10 cellular contexts compared by ENCODE assay signal in the genomic region with DNA sequence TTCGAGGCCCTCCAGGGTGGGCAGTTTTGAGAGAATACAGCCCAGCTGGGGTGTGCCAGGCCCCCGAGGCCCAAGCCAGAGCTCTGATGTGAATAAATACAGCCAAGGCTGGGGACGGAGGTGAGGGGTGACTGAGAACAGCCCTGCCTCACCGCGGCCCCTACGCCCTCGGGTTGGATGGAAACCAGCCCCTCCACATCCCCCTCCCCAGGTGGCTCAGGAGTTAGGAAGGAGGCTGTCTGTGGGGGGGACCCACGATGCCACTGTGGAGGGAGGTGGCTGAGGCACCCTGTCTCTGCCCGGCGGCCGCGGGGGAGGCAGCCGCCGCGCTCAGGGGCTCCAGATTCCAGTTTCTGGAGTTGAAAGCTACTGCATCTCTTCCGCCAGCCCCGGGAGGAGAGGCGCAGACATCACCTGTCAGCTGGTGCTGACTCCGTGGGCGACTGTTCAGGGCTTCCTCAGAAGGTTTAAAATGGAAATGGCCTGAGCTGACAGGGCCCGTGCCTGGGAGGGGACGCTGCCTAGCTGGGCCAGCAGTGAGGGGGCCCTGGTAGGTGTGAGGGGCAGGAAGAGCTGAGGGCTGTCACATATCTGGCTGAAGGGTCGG. TPM values are rescaled to one million over a fixed set of nuclear protein-coding genes. Genes with fewer than 3 reads are reported as not detected.
DNase-seq lines count a peak whose midpoint lies in the region; ATAC-seq, FAIRE-seq and TF ChIP-seq lines count a peak whose summit lies in the region.
"Had no signal": no experiment of that assay in that cellular context is flagged by ENCODE, and none has a peak within 500 bp of the region (broad histone marks: within the 10 kb centered on the region; RNA-seq: fewer than 3 reads in every experiment).

No MANE protein-coding gene starts in this region.

- H3K27me3 Mint-ChIP-seq in type B pancreatic cell (peaks cover 52% of the 10 kb centered on the region), Caco-2 (ENCODE audit: insufficient read depth, unreplicated experiment) (peaks cover 11% of the 10 kb centered on the region)

- no peak for TF ChIP-seq CTCF in type B pancreatic cell (conservative IDR thresholded peaks at IDR 0.05)
- TF ChIP-seq CTCF in Caco-2 (IDR thresholded peaks at IDR 0.05; ENCODE audit: insufficient read depth in 1 of 2, low read depth in 1 of 2, low read length in 1 of 2, severe bottlenecking in 1 of 2, unreplicated experiment in 1 of 2) = no peak

- peak overlapping the region; percentile 13 for H3K9ac ChIP-seq in muscle layer of colon (ENCODE audit: low read length)

- intact Hi-C loops in Right ventricle myocardium superior (cut with DNase I) (no loop called here), Right ventricle myocardium inferior (cut with DNase I) (no loop called here), Caco-2 (cut with micrococcal nuclease; ENCODE audit: unreplicated experiment) (no loop called here)

- H3K9me3 ChIP-seq in muscle layer of colon (ENCODE audit: low read length) (no peaks in the 10 kb centered on the region), Caco-2 (no peaks in the 10 kb centered on the region)
- H3K9me3 ChIP-seq: lower lobe of right lung had no signal

- H3K27ac Mint-ChIP-seq in type B pancreatic cell (no peak overlapping the region), Caco-2 (ENCODE audit: unreplicated experiment) (no peak overlapping the region)

- CTCF ChIA-PET in Caco-2 (lab: Charles Lee) = no interaction called here

- H3K4me1 Mint-ChIP-seq in type B pancreatic cell (ENCODE audit: unreplicated experiment) (peaks cover 17% of the 10 kb centered on the region), Caco-2 (ENCODE audit: low read depth, unreplicated experiment) (peaks cover 7% of the 10 kb centered on the region)

- H3K4me3 ChIP-seq in muscle layer of colon (ENCODE audit: low read depth in 1 of 2, low read length in 2 of 2) = peak overlapping the region; percentile 50 to 65
- no peak overlapping the region for H3K4me3 ChIP-seq in Caco-2 (ENCODE audit: low read depth, low read length)

- peaks cover 0 to 8% of the 10 kb centered on the region in 2 donors for H3K27me3 ChIP-seq in muscle layer of colon (ENCODE audit: control insufficient read depth in 1 of 2, insufficient read depth in 2 of 2, low read length in 2 of 2)
- no peaks in the 10 kb centered on the region; the same call in 1 of the 2 replicates for H3K27me3 ChIP-seq in Caco-2 (replicated peaks; ENCODE audit: control insufficient read depth, insufficient read depth, low read length)

- ATAC-seq in Right ventricle myocardium superior (ENCODE audit: poor library complexity) = peak; percentile 4
- ATAC-seq in Right ventricle myocardium inferior = no peak

- POLR2A ChIA-PET in Caco-2 (lab: Charles Lee) = no interaction called here

- no peak for DNase-seq in Right ventricle myocardium superior
- DNase-seq in Right ventricle myocardium inferior (ENCODE audit: missing footprints) = no peak
- DNase-seq in type B pancreatic cell (ENCODE audit: extremely low spot score, unreplicated experiment) = no peak
- DNase-seq in Caco-2 = no peak
- DNase-seq in H54 (ENCODE audit: insufficient read length, low spot score) = no peak
- DNase-seq in NOMO-1 treated with dmso at 0.1 percent for 144 hours (lab: John Stamatoyannopoulos, UW; ENCODE audit: unreplicated experiment) = no peak
- DNase-seq: lower lobe of right lung had no signal

- BruUV-seq in Caco-2 (replicated peaks; lab: Mats Ljungman, UMichigan) = no TSS peak

- TF ChIP-seq POLR2A in H54 (IDR thresholded peaks at IDR 0.05; ENCODE audit: low read depth, low read length) = no peak

- no peaks in the 10 kb centered on the region for H3K36me3 Mint-ChIP-seq in type B pancreatic cell
- H3K36me3 Mint-ChIP-seq in Caco-2 (ENCODE audit: insufficient read depth, unreplicated experiment) = no peaks in the 10 kb centered on the region

- no peaks in the 10 kb centered on the region for H3K9me3 Mint-ChIP-seq in type B pancreatic cell
- H3K9me3 Mint-ChIP-seq in Caco-2 (ENCODE audit: unreplicated experiment) = no peaks in the 10 kb centered on the region

- H3K36me3 ChIP-seq in muscle layer of colon (ENCODE audit: insufficient read depth, low read length) (no peaks in the 10 kb centered on the region), Caco-2 (ENCODE audit: control insufficient read depth, insufficient read depth, low read length) (no peaks in the 10 kb centered on the region)
- H3K36me3 ChIP-seq: lower lobe of right lung had no signal

- peak overlapping the region; percentile 44 for H3K4me3 Mint-ChIP-seq in type B pancreatic cell
- H3K4me3 Mint-ChIP-seq in Caco-2 (ENCODE audit: unreplicated experiment) = no peak overlapping the region

- FAIRE-seq in H54 (lab: Jason Lieb, UNC) = no peak
- FAIRE-seq: TTC549 had no signal

- H3K27ac ChIP-seq in cingulate gyrus (ENCODE audit: low read depth, low read length) (peak overlapping the region; percentile 65), muscle layer of colon (ENCODE audit: low read depth, low read length) (peak overlapping the region; percentile 92)
- H3K27ac ChIP-seq: lower lobe of right lung had no signal

- H3K4me1 ChIP-seq in muscle layer of colon (ENCODE audit: insufficient read depth, low read length) = peaks cover 8% of the 10 kb centered on the region
- H3K4me1 ChIP-seq in Caco-2 = peaks cover 5% of the 10 kb centered on the region

RNA-seq across cellular contexts. Expression of gene FLRT1, which starts 1.4 kb away (rescaled TPM):
- total RNA-seq in Right ventricle myocardium superior = 0.35 TPM
- total RNA-seq in Right ventricle myocardium inferior = 0.57 TPM
- total RNA-seq in type B pancreatic cell (ENCODE audit: low replicate concordance) = 0.26 and 3.0 TPM in 2 replicates
- total RNA-seq in Caco-2 (2022) = 0.14 and 0.39 TPM in 2 replicates
- total RNA-seq: lower lobe of right lung had no signal

RNA-seq across cellular contexts. Expression of gene OTUB1, which starts 50.9 kb away (rescaled TPM):
- total RNA-seq in Right ventricle myocardium superior = 52.2 TPM
- 55.6 TPM for total RNA-seq in Right ventricle myocardium inferior
- 101 and 105 TPM in 2 replicates for total RNA-seq in type B pancreatic cell (ENCODE audit: low replicate concordance)
- total RNA-seq in Caco-2 (2022) = 140 and 152 TPM in 2 replicates
